24 cellular contexts compared by ENCODE assay signal in the genomic region with DNA sequence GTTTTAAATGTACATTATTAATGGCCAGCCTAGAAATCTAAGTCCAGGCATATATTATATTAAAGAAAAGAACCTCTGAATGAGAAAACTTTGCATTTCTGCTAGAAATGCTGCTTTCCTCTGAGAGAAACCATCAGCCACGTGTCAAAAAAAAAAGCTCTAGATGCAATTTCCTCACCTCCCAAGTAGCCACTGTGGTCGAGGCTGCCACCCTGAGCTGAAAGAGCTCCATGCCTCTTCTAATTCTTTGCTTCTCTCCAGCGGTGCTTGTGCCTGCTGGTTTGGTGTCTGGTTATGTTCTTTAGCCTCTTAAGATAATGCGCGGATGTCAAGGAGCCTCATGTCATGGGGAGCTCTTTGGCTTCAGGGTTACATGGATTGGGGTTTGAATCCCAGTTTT.
DNase-seq lines count a peak whose midpoint lies in the region; ATAC-seq and TF ChIP-seq lines count a peak whose summit lies in the region.
"Had no signal": no experiment of that assay in that cellular context is flagged by ENCODE, and none has a peak within 500 bp of the region (broad histone marks: within the 10 kb centered on the region; RNA-seq: fewer than 3 reads in every experiment).

No MANE protein-coding gene starts in this region.

- DNase-seq in AG10803 (ENCODE audit: low read depth) (peak; percentile 56), HCT116 (ENCODE audit: low read depth, low spot score) (no peak), adipocyte (ENCODE audit: low read depth) (peak; percentile 25), fibroblast of villous mesenchyme (ENCODE audit: low read depth) (peak; percentile 36), EL (no peak), NCI-H774 (lab: John Stamatoyannopoulos, UW) (no peak)
- no peak for DNase-seq in activated T-cell treated with anti-CD3 and anti-CD28 coated beads, Interleukin-2, amount 50 U/mL, for 1 hour
- DNase-seq: ACHN; activated CD4-positive, alpha-beta T cell treated with anti-CD3 and anti-CD28 coated beads, Interleukin-2, amount 10 ng/mL, durations not matched to agents 24 days and 14 days; activated CD8-positive, alpha-beta memory T cell treated with anti-CD3 and anti-CD28 coated beads, Interleukin-2, amount 10 ng/mL, durations not matched to agents 7 days and 5 days; CD8-positive, alpha-beta T cell; DMS79 treated with DMSO at 0.1 percent for 48 hours; HCEC 1CT; naive B cell; NCI-H446 treated with DMSO at 0.1 percent for 48 hours; Right ventricle myocardium superior; T-cell; uterus had no signal

- H3K4me1 ChIP-seq in HCT116 (ENCODE audit: control insufficient read depth in 1 of 2, insufficient read depth in 2 of 2, low read length in 2 of 2) (no peaks in the 10 kb centered on the region), adipocyte (ENCODE audit: control insufficient read depth, insufficient read depth, low read length) (no peaks in the 10 kb centered on the region)
- H3K4me1 ChIP-seq: gastroesophageal sphincter, parathyroid adenoma, uterus had no signal

- RAD21 ChIA-PET in HCT116 (lab: Charles Lee; ENCODE audit: low non-redundant PET in 1 of 2, low total read pairs in 2 of 2, uncharacterized antibody in 2 of 2, unreplicated experiment in 2 of 2), result no interaction called here

- no TSS peak for BruUV-seq in HCT116 (replicated peaks; lab: Mats Ljungman, UMichigan)

- H3K27ac ChIP-seq in HCT116 (ENCODE audit: low read depth, low read length), result no peak overlapping the region
- H3K27ac ChIP-seq: coronary artery, gastroesophageal sphincter, parathyroid adenoma, suprapubic skin, uterus had no signal

- intact Hi-C loops in HCT116 (cut with micrococcal nuclease), result no loop called here

- TF ChIP-seq CTCF in AG10803 (conservative IDR thresholded peaks at IDR 0.05; ENCODE audit: low read length), result peak; percentile 61
- TF ChIP-seq CTCF in HCT116 (IDR thresholded peaks at IDR 0.05 in 2 of 3, conservative IDR thresholded peaks at IDR 0.05 in 1 of 3; ENCODE audit: borderline replicate concordance in 1 of 3, insufficient read depth in 1 of 3, low read depth in 2 of 3, low read length in 2 of 3), result no peak
- peak; percentile 24 for TF ChIP-seq CTCF in fibroblast of villous mesenchyme (IDR thresholded peaks at IDR 0.05; ENCODE audit: insufficient read depth, low read depth, low read length)

- no peaks in the 10 kb centered on the region for H3K9me2 ChIP-seq in HCT116 (ENCODE audit: insufficient read depth)

- H4K20me1 ChIP-seq in HCT116 (ENCODE audit: insufficient read depth), result no peaks in the 10 kb centered on the region

- H3K9me3 ChIP-seq in HCT116 (ENCODE audit: control insufficient read depth in 1 of 2, insufficient read depth in 1 of 2, low read depth in 1 of 2, low read length in 2 of 2), result no peaks in the 10 kb centered on the region
- no peaks in the 10 kb centered on the region for H3K9me3 ChIP-seq in adipocyte (ENCODE audit: control insufficient read depth, low read length)
- H3K9me3 ChIP-seq: gastroesophageal sphincter, suprapubic skin, uterus had no signal

- POLR2A ChIA-PET in HCT116 (lab: Charles Lee), result no interaction called here

- H2AFZ ChIP-seq in HCT116 (ENCODE audit: low read depth, low read length, poor library complexity, severe bottlenecking), result no peak overlapping the region
- H2AFZ ChIP-seq: parathyroid adenoma had no signal

- H3K9ac ChIP-seq in HCT116 (ENCODE audit: low read length) (no peak overlapping the region), adipocyte (ENCODE audit: low read length) (no peak overlapping the region)
- H3K9ac ChIP-seq: parathyroid adenoma had no signal

- H3K79me2 ChIP-seq in HCT116 (ENCODE audit: insufficient read depth, low read length), result no peaks in the 10 kb centered on the region
- H3K79me2 ChIP-seq: parathyroid adenoma had no signal

- no peak overlapping the region for H3K4me3 ChIP-seq in AG10803 (ENCODE audit: low read length)
- no peak overlapping the region for H3K4me3 ChIP-seq in HCT116 (replicated peaks in 1 of 2; ENCODE audit: low read depth in 1 of 2, low read length in 2 of 2)
- no peak overlapping the region for H3K4me3 ChIP-seq in adipocyte (ENCODE audit: low read length)
- no peak overlapping the region for H3K4me3 ChIP-seq in fibroblast of villous mesenchyme (ENCODE audit: low read depth, low read length)
- H3K4me3 ChIP-seq: coronary artery, gastroesophageal sphincter, suprapubic skin, uterus had no signal

- no peak for ATAC-seq in HCT116
- no peak for ATAC-seq in GM19328 (IDR thresholded peaks at IDR 0.05; ENCODE audit: unreplicated experiment)
- ATAC-seq: activated CD8-positive, alpha-beta memory T cell treated with anti-CD3 and anti-CD28 coated beads, Interleukin-2, amount 10 ng/mL, durations not matched to agents 7 days and 5 days; CD8-positive, alpha-beta T cell; gastroesophageal sphincter; stimulated activated effector memory CD8-positive, alpha-beta T cell treated with anti-CD3 and anti-CD28 coated beads, Interleukin-12 subunit alpha, Interleukin-12 subunit beta, amount 100 ng/mL, for 72 hours; T-cell had no signal

- no peak for TF ChIP-seq POLR2A in HCT116 (IDR thresholded peaks at IDR 0.05; ENCODE audit: borderline replicate concordance, extremely low read depth, insufficient read depth, insufficient read length)

- H3K27me3 ChIP-seq in HCT116 (ENCODE audit: insufficient read depth, low read length) (peaks cover 12% of the 10 kb centered on the region), adipocyte (replicated peaks; ENCODE audit: control insufficient read depth, insufficient read depth, low read length) (peaks cover 44% of the 10 kb centered on the region)
- H3K27me3 ChIP-seq: uterus had no signal

- CTCF ChIA-PET in HCT116 (lab: Charles Lee), result interaction anchor here (0.9 to 1.0 kb wide), 2 partner anchors 101 to 316 kb away, joined by 4 read pairs; a partner anchor contains a TSS

- H3K36me3 ChIP-seq in HCT116 (ENCODE audit: control insufficient read depth in 1 of 2, insufficient read depth in 2 of 2, low read length in 2 of 2) (no peaks in the 10 kb centered on the region), adipocyte (ENCODE audit: control insufficient read depth, insufficient read depth, low read length, severe bottlenecking) (no peaks in the 10 kb centered on the region)
- H3K36me3 ChIP-seq: gastroesophageal sphincter, suprapubic skin, uterus had no signal

- peak; percentile 16; the same call in 1 of the 2 replicates for TF ChIP-seq RAD21 in HCT116 (IDR thresholded peaks at IDR 0.05; ENCODE audit: low read depth)

- no peak overlapping the region for H3K4me2 ChIP-seq in HCT116 (ENCODE audit: low read length)

TF ChIP-seq in HCT116, 20 proteins besides CTCF, POLR2A, EP300 and RAD21:
- no peak for TF ChIP-seq SRF (IDR thresholded peaks at IDR 0.05; ENCODE audit: low read depth)

Comparison
In these comparisons a context has a peak if more than half of its experiments do, and no peak if none do; other contexts are left out.
1. DNase-seq: peak in AG10803 (single experiment), adipocyte (single experiment) and fibroblast of villous mesenchyme (single experiment); none in HCT116 (single experiment), EL (single experiment), NCI-H774 (single experiment) and activated T-cell treated with anti-CD3 and anti-CD28 coated beads, Interleukin-2, amount 50 U/mL, for 1 hour (single experiment).
2. CTCF ChIP-seq: peak in AG10803 (single experiment) and fibroblast of villous mesenchyme (single experiment); none in HCT116 (0 of 3).